In genomic region chr14:76531821-76532318, GRCh38 we compare ENCODE assay signal across 2 cellular contexts.
TF ChIP-seq lines count a peak whose summit lies in the region.

No MANE protein-coding gene starts in this region.

TF ChIP-seq in GM23338, 12 proteins besides CTCF, POLR2A, EP300 and RAD21 (continued from another document):
- TF ChIP-seq ETS1 (IDR thresholded peaks at IDR 0.05) (no peak), ZNF462 (CRISPR knock-in tag; IDR thresholded peaks at IDR 0.05) (no peak), ZNF114 (CRISPR knock-in tag; IDR thresholded peaks at IDR 0.05) (no peak)

TF ChIP-seq in H1, 55 proteins besides CTCF, POLR2A, EP300 and RAD21 (continued from another document):
- TF ChIP-seq CHD7 (IDR thresholded peaks at IDR 0.05; ENCODE audit: insufficient replicate concordance, low read length) (no peak), MAFK (IDR thresholded peaks at IDR 0.05; ENCODE audit: low read depth, low read length) (no peak), RNF2 (IDR thresholded peaks at IDR 0.05; ENCODE audit: borderline replicate concordance, low read depth, low read length, missing control alignments, poor library complexity, severe bottlenecking) (no peak), KDM1A (IDR thresholded peaks at IDR 0.05; ENCODE audit: borderline replicate concordance, low read length) (no peak), SIN3A (conservative IDR thresholded peaks at IDR 0.05 in 1 of 2, IDR thresholded peaks at IDR 0.05 in 1 of 2; ENCODE audit: low read depth in 1 of 2, low read length in 2 of 2) (no peak), ASH2L (IDR thresholded peaks at IDR 0.05; ENCODE audit: low read length) (no peak), SUZ12 (IDR thresholded peaks at IDR 0.05; ENCODE audit: low read length) (no peak), EZH2 (IDR thresholded peaks at IDR 0.05; ENCODE audit: low read depth, low read length, severe bottlenecking) (no peak), CTBP2 (IDR thresholded peaks at IDR 0.05; ENCODE audit: borderline replicate concordance, insufficient read depth, insufficient read length, low read length) (no peak), POU5F1 (IDR thresholded peaks at IDR 0.05; ENCODE audit: low read depth, low read length) (no peak), GTF2F1 (IDR thresholded peaks at IDR 0.05; ENCODE audit: borderline replicate concordance, low read depth, low read length) (no peak), POLR2AphosphoS5 (IDR thresholded peaks at IDR 0.05; ENCODE audit: low read depth, low read length) (no peak), ZNF274 (IDR thresholded peaks at IDR 0.05; ENCODE audit: borderline replicate concordance, extremely low read depth, low read length) (no peak), RXRA (IDR thresholded peaks at IDR 0.05; ENCODE audit: insufficient read depth, low read depth, low read length) (no peak)
TF ChIP-seq in H1: peak in this region for 0.
